Comparison of ENCODE assay signal across 30 cellular contexts in genomic region chr10:24871501-24871900, GRCh38.
A peak's percentile ranks its signal among the peaks of the same experiment; 100 is the strongest.
DNase-seq lines count a peak whose midpoint lies in the region; ATAC-seq and TF ChIP-seq lines count a peak whose summit lies in the region.
"Had no signal": no experiment of that assay in that cellular context is flagged by ENCODE, and none has a peak within 500 bp of the region (broad histone marks: within the 10 kb centered on the region; RNA-seq: fewer than 3 reads in every experiment).

No MANE protein-coding gene starts in this region.

- no peaks in the 10 kb centered on the region for H3F3A ChIP-seq in GM23338 (replicated peaks; ENCODE audit: low read depth)

- no peak overlapping the region for H3K4me2 ChIP-seq in GM23338

- no peak overlapping the region for H3K4me3 Mint-ChIP-seq in GM23338
- no peak overlapping the region for H3K4me3 Mint-ChIP-seq in chondrocyte (ENCODE audit: unreplicated experiment)
- no peak overlapping the region for H3K4me3 Mint-ChIP-seq in mesothelial cell of epicardium
- H3K4me3 Mint-ChIP-seq: activated CD4-positive, alpha-beta T cell treated with anti-CD3 and anti-CD28 coated beads, Interleukin-2, amount 10 ng/mL, durations not matched to agents 24 days and 14 days; dendritic cell treated with granulocyte-macrophage colony-stimulating factor and Interleukin-4, amounts not matched to agents 40 ng/mL and 50 ng/mL, for 4 days; H9; immature natural killer cell; natural killer cell; stimulated activated effector memory CD8-positive, alpha-beta T cell treated with anti-CD3 and anti-CD28 coated beads, Interleukin-12 subunit alpha, Interleukin-12 subunit beta, amount 100 ng/mL, for 72 hours had no signal

- H4K20me1 ChIP-seq in GM23338 (replicated peaks; ENCODE audit: insufficient read depth) = no peaks in the 10 kb centered on the region

- H2AFZ ChIP-seq in GM23338 = no peak overlapping the region

- no peak overlapping the region for H3K27ac ChIP-seq in GM23338 (ENCODE audit: low read depth)
- H3K27ac ChIP-seq: gastrocnemius medialis, right lobe of liver, testis, VCaP had no signal

- H3K27me3 ChIP-seq in GM23338 (ENCODE audit: insufficient read depth) = no peaks in the 10 kb centered on the region
- H3K27me3 ChIP-seq: breast epithelium, gastrocnemius medialis, right lobe of liver, testis had no signal

- H3K36me3 ChIP-seq in GM23338 (ENCODE audit: insufficient read depth) = no peaks in the 10 kb centered on the region
- H3K36me3 ChIP-seq: breast epithelium, gastrocnemius medialis, right lobe of liver had no signal

- H3K4me1 Mint-ChIP-seq in GM23338 (peaks cover 25% of the 10 kb centered on the region), chondrocyte (ENCODE audit: low read depth) (peaks cover 52% of the 10 kb centered on the region), mesothelial cell of epicardium (peaks cover 29% of the 10 kb centered on the region)

- H3K27me3 Mint-ChIP-seq in GM23338 (ENCODE audit: insufficient read depth, low read depth, poor library complexity) = no peaks in the 10 kb centered on the region
- no peaks in the 10 kb centered on the region for H3K27me3 Mint-ChIP-seq in chondrocyte (ENCODE audit: low read depth)
- H3K27me3 Mint-ChIP-seq in mesothelial cell of epicardium (ENCODE audit: low read depth) = no peaks in the 10 kb centered on the region
- H3K27me3 Mint-ChIP-seq: activated CD4-positive, alpha-beta T cell treated with anti-CD3 and anti-CD28 coated beads, Interleukin-2, amount 10 ng/mL, durations not matched to agents 24 days and 14 days had no signal

- no peaks in the 10 kb centered on the region for H3K9me2 ChIP-seq in GM23338 (ENCODE audit: insufficient read depth)

- H3K4me3 ChIP-seq in GM23338 (no peak overlapping the region), retinal pigment epithelial cell (ENCODE audit: low read length) (peak overlapping the region; percentile 26)
- H3K4me3 ChIP-seq: breast epithelium, gastrocnemius medialis, right lobe of liver, testis had no signal

- no peak for DNase-seq in GM23338 (ENCODE audit: low spot score)
- no peak for DNase-seq in chondrocyte (ENCODE audit: low spot score)
- no peak for DNase-seq in mesothelial cell of epicardium (ENCODE audit: low spot score in 2 of 2, unreplicated experiment in 2 of 2)
- DNase-seq in retinal pigment epithelial cell (ENCODE audit: low read depth) = no peak
- no peak for DNase-seq in NCI-H524 treated with DMSO at 0.1 percent for 48 hours (lab: John Stamatoyannopoulos, UW)
- DNase-seq in activated naive CD4-positive, alpha-beta T cell treated with anti-CD3 and anti-CD28 coated beads, Interleukin-2, amount 50 U/mL, for 72 hours (ENCODE audit: low spot score in 2 of 2) = no peak
- no peak for DNase-seq in AG08395 (ENCODE audit: low spot score)
- no peak for DNase-seq in stimulated activated naive CD8-positive, alpha-beta T cell treated with anti-CD3 and anti-CD28 coated beads, Interleukin-15, Interleukin-2, amounts not matched to agents 100 U/mL and 50 U/mL, for 24 hours
- DNase-seq: ACHN; activated CD4-positive, alpha-beta T cell treated with anti-CD3 and anti-CD28 coated beads, Interleukin-2, amount 10 ng/mL, durations not matched to agents 24 days and 14 days; activated gamma-delta T cell; activated T-cell treated with anti-CD3 and anti-CD28 coated beads, Interleukin-2, amount 50 U/mL, for 1 hour; DMS153; gastrocnemius medialis; H9; immature natural killer cell; natural killer cell; NCI-H1092; NCI-H187; NCI-H2171 treated with DMSO at 0.1 percent for 48 hours; NCI-H526 treated with DMSO at 0.1 percent for 48 hours; right lobe of liver; SHP77; stimulated activated CD4-positive, alpha-beta T cell treated with anti-CD3 and anti-CD28 coated beads, Interleukin-4, amount 100 ng/mL, for 24 hours; testis had no signal

- peaks cover 5% of the 10 kb centered on the region; the same call in 1 of the 2 replicates for H3K4me1 ChIP-seq in GM23338 (ENCODE audit: insufficient read depth)
- H3K4me1 ChIP-seq: breast epithelium, right lobe of liver, testis had no signal

- peaks cover 3% of the 10 kb centered on the region; the same call in 1 of the 3 replicates for H3K36me3 Mint-ChIP-seq in GM23338 (ENCODE audit: low read depth)
- H3K36me3 Mint-ChIP-seq in chondrocyte (ENCODE audit: low read depth) = peaks cover 2% of the 10 kb centered on the region
- H3K36me3 Mint-ChIP-seq in mesothelial cell of epicardium = peaks cover 2% of the 10 kb centered on the region
- H3K36me3 Mint-ChIP-seq in activated naive CD4-positive, alpha-beta T cell treated with anti-CD3 and anti-CD28 coated beads, Interleukin-2, amount 50 U/mL, for 72 hours = peaks cover 8 to 17% of the 10 kb centered on the region in 2 donors
- H3K36me3 Mint-ChIP-seq: natural killer cell; stimulated activated effector memory CD8-positive, alpha-beta T cell treated with anti-CD3 and anti-CD28 coated beads, Interleukin-12 subunit alpha, Interleukin-12 subunit beta, amount 100 ng/mL, for 72 hours had no signal

- H3K27ac Mint-ChIP-seq in GM23338 = 0 out of 2 replicates have a peak overlapping the region, but pooled peaks have one; percentile 2
- H3K27ac Mint-ChIP-seq in chondrocyte (ENCODE audit: unreplicated experiment) = peak overlapping the region; percentile 4
- peak overlapping the region; percentile 37 for H3K27ac Mint-ChIP-seq in mesothelial cell of epicardium
- H3K27ac Mint-ChIP-seq in activated naive CD4-positive, alpha-beta T cell treated with anti-CD3 and anti-CD28 coated beads, Interleukin-2, amount 50 U/mL, for 72 hours = no peak overlapping the region
- H3K27ac Mint-ChIP-seq: activated CD4-positive, alpha-beta T cell treated with anti-CD3 and anti-CD28 coated beads, Interleukin-2, amount 10 ng/mL, durations not matched to agents 24 days and 14 days; immature natural killer cell; natural killer cell; stimulated activated effector memory CD8-positive, alpha-beta T cell treated with anti-CD3 and anti-CD28 coated beads, Interleukin-12 subunit alpha, Interleukin-12 subunit beta, amount 100 ng/mL, for 72 hours had no signal

- no peaks in the 10 kb centered on the region for H3K79me2 ChIP-seq in GM23338 (replicated peaks; ENCODE audit: insufficient read depth)

- no peak for TF ChIP-seq CTCF in GM23338 (conservative IDR thresholded peaks at IDR 0.05; ENCODE audit: low read depth in 2 of 2)
- TF ChIP-seq CTCF in chondrocyte (IDR thresholded peaks at IDR 0.05) = no peak
- no peak for TF ChIP-seq CTCF in mesothelial cell of epicardium (IDR thresholded peaks at IDR 0.05; ENCODE audit: unreplicated experiment)
- no peak for TF ChIP-seq CTCF in retinal pigment epithelial cell (conservative IDR thresholded peaks at IDR 0.05; ENCODE audit: low read depth, low read length)

- ATAC-seq in GM23338 = no peak
- ATAC-seq in activated naive CD4-positive, alpha-beta T cell treated with anti-CD3 and anti-CD28 coated beads, Interleukin-2, amount 50 U/mL, for 72 hours = no peak
- ATAC-seq in stimulated activated naive CD8-positive, alpha-beta T cell treated with anti-CD3 and anti-CD28 coated beads, Interleukin-15, Interleukin-2, amounts not matched to agents 100 U/mL and 50 U/mL, for 24 hours = no peak
- ATAC-seq: gastrocnemius medialis; natural killer cell; Panc1; right lobe of liver; stimulated activated effector memory CD8-positive, alpha-beta T cell treated with anti-CD3 and anti-CD28 coated beads, Interleukin-12 subunit alpha, Interleukin-12 subunit beta, amount 100 ng/mL, for 72 hours had no signal

- H3K9me3 Mint-ChIP-seq in GM23338 = peaks cover 3% of the 10 kb centered on the region; the same call in 1 of the 3 replicates
- peaks cover 2% of the 10 kb centered on the region for H3K9me3 Mint-ChIP-seq in chondrocyte (ENCODE audit: low read depth)
- peaks cover 4% of the 10 kb centered on the region for H3K9me3 Mint-ChIP-seq in mesothelial cell of epicardium
- peaks cover 9 to 11% of the 10 kb centered on the region in 2 donors for H3K9me3 Mint-ChIP-seq in activated naive CD4-positive, alpha-beta T cell treated with anti-CD3 and anti-CD28 coated beads, Interleukin-2, amount 50 U/mL, for 72 hours

TF ChIP-seq in GM23338, 12 proteins besides CTCF, POLR2A, EP300 and RAD21 (continues in another document):
- TF ChIP-seq ZNF331 (CRISPR knock-in tag; IDR thresholded peaks at IDR 0.05; ENCODE audit: low read depth) = no peak

Comparison
In these comparisons a context has a peak if more than half of its experiments do, and no peak if none do; other contexts are left out.
1. H3K27ac Mint-ChIP-seq: peak in GM23338 (single experiment), chondrocyte (single experiment) and mesothelial cell of epicardium (single experiment); none in activated naive CD4-positive, alpha-beta T cell treated with anti-CD3 and anti-CD28 coated beads, Interleukin-2, amount 50 U/mL, for 72 hours (0 of 2).